8 cellular contexts compared by ENCODE assay signal in genomic region chr15:45200001-45200798, GRCh38. TPM values are rescaled to one million over a fixed set of nuclear protein-coding genes. Genes with fewer than 3 reads are reported as not detected.
DNase-seq lines count a peak whose midpoint lies in the region; ATAC-seq and TF ChIP-seq lines count a peak whose summit lies in the region.

No MANE protein-coding gene starts in this region.

- no peaks in the 10 kb centered on the region for H3K36me3 ChIP-seq in DOHH2 (ENCODE audit: control insufficient read depth, low read length)
- no peaks in the 10 kb centered on the region for H3K36me3 ChIP-seq in GM23248 (ENCODE audit: low read depth)
- H3K36me3 ChIP-seq in neuronal stem cell (replicated peaks in 1 of 2; ENCODE audit: control insufficient read depth in 2 of 2, insufficient read depth in 2 of 2, low read length in 2 of 2) = no peaks in the 10 kb centered on the region
- no peaks in the 10 kb centered on the region for H3K36me3 ChIP-seq in subcutaneous abdominal adipose tissue (ENCODE audit: control insufficient read depth in 5 of 5, insufficient read depth in 5 of 5, low read length in 5 of 5)

- no peak overlapping the region for H3K4me3 Mint-ChIP-seq in activated T-helper 2 cell treated with anti-CD3 and anti-CD28 coated beads, Interferon-gamma antibody, Interleukin-2, Interleukin-4, amounts not matched to agents 10 μg/mL and 5 μg/mL and 100 μg/mL, durations not matched to agents 14 hours and 24 hours and 36 hours (ENCODE audit: low read depth)

- H3K9me2 ChIP-seq in DOHH2 (replicated peaks; ENCODE audit: control insufficient read depth, low read length) (no peaks in the 10 kb centered on the region), GM23248 (ENCODE audit: insufficient read depth) (no peaks in the 10 kb centered on the region)

- H3K79me2 ChIP-seq in DOHH2 (ENCODE audit: control insufficient read depth, low read length) (no peaks in the 10 kb centered on the region), GM23248 (ENCODE audit: insufficient read depth) (no peaks in the 10 kb centered on the region)

- no peak overlapping the region for H2AK5ac ChIP-seq in neuronal stem cell (ENCODE audit: low read depth, low read length)

- H3K9me3 ChIP-seq in DOHH2 (ENCODE audit: control insufficient read depth, insufficient read depth, low read length) (no peaks in the 10 kb centered on the region), GM23248 (ENCODE audit: low read depth) (no peaks in the 10 kb centered on the region), neuronal stem cell (replicated peaks in 1 of 2; ENCODE audit: control insufficient read depth in 2 of 2, insufficient read depth in 1 of 2, low read depth in 1 of 2, low read length in 2 of 2) (no peaks in the 10 kb centered on the region), subcutaneous abdominal adipose tissue (ENCODE audit: control insufficient read depth in 5 of 5, low read length in 5 of 5) (no peaks in the 10 kb centered on the region)

- H3K36me3 Mint-ChIP-seq in activated T-helper 2 cell treated with anti-CD3 and anti-CD28 coated beads, Interferon-gamma antibody, Interleukin-2, Interleukin-4, amounts not matched to agents 10 μg/mL and 5 μg/mL and 100 μg/mL, durations not matched to agents 14 hours and 24 hours and 36 hours (ENCODE audit: low read depth) = no peaks in the 10 kb centered on the region

- H2BK15ac ChIP-seq in neuronal stem cell (ENCODE audit: low read length) = no peak overlapping the region

- intact Hi-C loops in activated T-helper 2 cell treated with anti-CD3 and anti-CD28 coated beads, Interferon-gamma antibody, Interleukin-2, Interleukin-4, amounts not matched to agents 10 μg/mL and 5 μg/mL and 100 μg/mL, durations not matched to agents 14 hours and 24 hours and 36 hours (cut with micrococcal nuclease) = loop anchor here (1.0 to 5.0 kb wide), 4 partner anchors 33 to 473 kb away; a partner anchor contains a TSS

- H3K4ac ChIP-seq in neuronal stem cell (ENCODE audit: low read length) = no peak overlapping the region

- peaks cover 18% of the 10 kb centered on the region for H3K4me1 Mint-ChIP-seq in activated T-helper 2 cell treated with anti-CD3 and anti-CD28 coated beads, Interferon-gamma antibody, Interleukin-2, Interleukin-4, amounts not matched to agents 10 μg/mL and 5 μg/mL and 100 μg/mL, durations not matched to agents 14 hours and 24 hours and 36 hours (ENCODE audit: low read depth)

- H3K9ac ChIP-seq in GM23248 (peak overlapping the region; percentile 91), neuronal stem cell (ENCODE audit: low read depth, low read length, poor library complexity) (peak overlapping the region; percentile 85), subcutaneous abdominal adipose tissue (ENCODE audit: low read length in 5 of 5) (peak overlapping the region; percentile 69 to 89 (median 75))

- no peak overlapping the region for H3K23ac ChIP-seq in neuronal stem cell (ENCODE audit: low read depth, low read length, poor library complexity)

- ATAC-seq in foreskin keratinocyte = peak; percentile 68

- DNase-seq in GM23248 = peak; percentile 96
- DNase-seq in LHCN-M2 (ENCODE audit: low read depth) = peak; percentile 98
- peak; percentile 84 for DNase-seq in RPMI8226
- peak; percentile 96 for DNase-seq in activated T-helper 2 cell treated with anti-CD3 and anti-CD28 coated beads, Interferon-gamma antibody, Interleukin-2, Interleukin-4, amounts not matched to agents 10 μg/mL and 5 μg/mL and 100 μg/mL, durations not matched to agents 14 hours and 24 hours and 36 hours (ENCODE audit: low spot score)
- peak; percentile 86 to 93 for DNase-seq in foreskin keratinocyte
- peak; percentile 96 for DNase-seq in neuronal stem cell (ENCODE audit: low spot score)

- H3K9me3 Mint-ChIP-seq in activated T-helper 2 cell treated with anti-CD3 and anti-CD28 coated beads, Interferon-gamma antibody, Interleukin-2, Interleukin-4, amounts not matched to agents 10 μg/mL and 5 μg/mL and 100 μg/mL, durations not matched to agents 14 hours and 24 hours and 36 hours = no peaks in the 10 kb centered on the region

- H3K27ac ChIP-seq in DOHH2 (ENCODE audit: low read depth, low read length) (peak overlapping the region; percentile 79), GM23248 (peak overlapping the region; percentile 97), foreskin keratinocyte (peak overlapping the region; percentile 8), neuronal stem cell (replicated peaks; ENCODE audit: low read length) (peak overlapping the region; percentile 83), subcutaneous abdominal adipose tissue (ENCODE audit: low read depth, low read length) (peak overlapping the region; percentile 90)

- no peaks in the 10 kb centered on the region for H3K79me1 ChIP-seq in neuronal stem cell (ENCODE audit: low read depth, low read length)

- peaks cover 17% of the 10 kb centered on the region for H3F3A ChIP-seq in DOHH2 (ENCODE audit: control insufficient read depth, insufficient read depth)
- peaks cover 20% of the 10 kb centered on the region for H3F3A ChIP-seq in GM23248 (ENCODE audit: insufficient read depth)

- peak overlapping the region; percentile 99 for H2AFZ ChIP-seq in GM23248
- peak overlapping the region; percentile 94 for H2AFZ ChIP-seq in neuronal stem cell (ENCODE audit: low read length)

- WGBS in GM23248 (ENCODE audit: low coverage in 1 of 2, low lambda C conversion rate in 2 of 2, missing lambda C conversion rate in 2 of 2), 2 experiments = 0 to 3% methylated on average over 34 of the region's 34 CpGs
- WGBS in neuronal stem cell (ENCODE audit: extremely low coverage in 2 of 2, insufficient read length in 2 of 2, insufficient replicate concordance in 1 of 2), 2 donors = no CpG with 5 or more reads among the region's 34 CpGs

- no peak for TF ChIP-seq CTCF in DOHH2 (IDR thresholded peaks at IDR 0.05; ENCODE audit: low read depth, low read length, poor library complexity, severe bottlenecking)
- TF ChIP-seq CTCF in foreskin keratinocyte (conservative IDR thresholded peaks at IDR 0.05) = no peak

- no peak overlapping the region for H3K14ac ChIP-seq in neuronal stem cell (ENCODE audit: low read length)

- H3K27ac Mint-ChIP-seq in activated T-helper 2 cell treated with anti-CD3 and anti-CD28 coated beads, Interferon-gamma antibody, Interleukin-2, Interleukin-4, amounts not matched to agents 10 μg/mL and 5 μg/mL and 100 μg/mL, durations not matched to agents 14 hours and 24 hours and 36 hours = no peak overlapping the region

- H4K20me1 ChIP-seq in DOHH2 (ENCODE audit: control insufficient read depth, insufficient read depth, low read depth, low read length) (no peaks in the 10 kb centered on the region), GM23248 (ENCODE audit: insufficient read depth) (no peaks in the 10 kb centered on the region)

- peaks cover 2% of the 10 kb centered on the region for H3K27me3 Mint-ChIP-seq in activated T-helper 2 cell treated with anti-CD3 and anti-CD28 coated beads, Interferon-gamma antibody, Interleukin-2, Interleukin-4, amounts not matched to agents 10 μg/mL and 5 μg/mL and 100 μg/mL, durations not matched to agents 14 hours and 24 hours and 36 hours (ENCODE audit: low read depth)

- in situ Hi-C loops in GM23248 (cut with MboI) = no loop called here

- peak overlapping the region; percentile 46 for H2BK5ac ChIP-seq in neuronal stem cell (ENCODE audit: low read length)

- H3K4me3 ChIP-seq in DOHH2 (ENCODE audit: low read length) = peak overlapping the region; percentile 93
- peak overlapping the region; percentile 93 for H3K4me3 ChIP-seq in GM23248
- H3K4me3 ChIP-seq in neuronal stem cell (ENCODE audit: low read length in 2 of 2) = peak overlapping the region; percentile 68 to 98
- peak overlapping the region; percentile 58 to 97 (median 95) for H3K4me3 ChIP-seq in subcutaneous abdominal adipose tissue (ENCODE audit: low read depth in 1 of 5, low read length in 5 of 5)

- H3K4me2 ChIP-seq in DOHH2 (ENCODE audit: low read length) (peak overlapping the region; percentile 78), GM23248 (ENCODE audit: unreplicated experiment) (peak overlapping the region; percentile 98), neuronal stem cell (ENCODE audit: insufficient read depth, low read length, poor library complexity, severe bottlenecking) (peak overlapping the region; percentile 73)

- H4K91ac ChIP-seq in neuronal stem cell (ENCODE audit: low read depth, low read length, poor library complexity) = no peak overlapping the region

- H3K18ac ChIP-seq in neuronal stem cell (ENCODE audit: low read length) = peak overlapping the region; percentile 91

- no peak overlapping the region for H2BK12ac ChIP-seq in neuronal stem cell (ENCODE audit: low read length)

- H2BK120ac ChIP-seq in neuronal stem cell (ENCODE audit: low read depth, low read length) = no peak overlapping the region

- H3K27me3 ChIP-seq in DOHH2 (ENCODE audit: control insufficient read depth, low read length) (no peaks in the 10 kb centered on the region), GM23248 (replicated peaks; ENCODE audit: insufficient read depth) (no peaks in the 10 kb centered on the region), foreskin keratinocyte (no peaks in the 10 kb centered on the region), neuronal stem cell (ENCODE audit: control insufficient read depth in 3 of 3, insufficient read depth in 3 of 3, low read depth in 1 of 3, low read length in 3 of 3) (no peaks in the 10 kb centered on the region), subcutaneous abdominal adipose tissue (ENCODE audit: control insufficient read depth in 5 of 5, insufficient read depth in 4 of 5, low read length in 5 of 5) (no peaks in the 10 kb centered on the region)

- no peak overlapping the region for H4K8ac ChIP-seq in neuronal stem cell (ENCODE audit: low read depth, low read length)

- H3K4me1 ChIP-seq in DOHH2 (ENCODE audit: control insufficient read depth, low read length) (peaks cover 35% of the 10 kb centered on the region), GM23248 (ENCODE audit: insufficient read depth) (no peaks in the 10 kb centered on the region), foreskin keratinocyte (no peaks in the 10 kb centered on the region), neuronal stem cell (ENCODE audit: control insufficient read depth in 2 of 2, insufficient read depth in 1 of 2, low read depth in 1 of 2, low read length in 2 of 2) (peaks cover 0 to 3% of the 10 kb centered on the region in 2 donors), subcutaneous abdominal adipose tissue (ENCODE audit: control insufficient read depth in 5 of 5, insufficient read depth in 5 of 5, low read length in 5 of 5) (peaks cover 0 to 32% (median 19%) of the 10 kb centered on the region in 5 donors)

RNA-seq across cellular contexts. Expression of gene SHF, which starts 12.4 kb away (rescaled TPM):
- total RNA-seq in GM23248 (2014; rRNA removed; shearing (Covaris generic)) = 0.25 and 0.32 TPM in 2 replicates
- 0.76 and 0.93 TPM in 2 replicates for polyA plus RNA-seq in GM23248 (2016; fragmentation: Nextera tagmentation; extraction: Ambion mirVana)
- total RNA-seq in LHCN-M2 (2014; rRNA removed) = 8.8 and 14.2 TPM in 2 replicates
- polyA plus RNA-seq in LHCN-M2 (2012) = 10.1 TPM
- total RNA-seq in activated T-helper 2 cell treated with anti-CD3 and anti-CD28 coated beads, Interferon-gamma antibody, Interleukin-2, Interleukin-4, amounts not matched to agents 10 μg/mL and 5 μg/mL and 100 μg/mL, durations not matched to agents 14 hours and 24 hours and 36 hours = 16.3 and 16.4 TPM in 2 replicates
- 0.35 and 0.44 TPM in 2 replicates for total RNA-seq in foreskin keratinocyte
- 0.42 and 0.72 TPM in 2 replicates for polyA plus RNA-seq in foreskin keratinocyte
- 31.0 TPM for polyA plus RNA-seq in neuronal stem cell (2013, experiment 1 of 2)
- 29.9 TPM for polyA plus RNA-seq in neuronal stem cell (2013, experiment 2 of 2)

RNA-seq across cellular contexts. Expression of gene SLC28A2, which starts 51.8 kb away (rescaled TPM):
- total RNA-seq in GM23248 (2014; rRNA removed; shearing (Covaris generic)) = not detected in 2 replicates
- not detected in 2 replicates for polyA plus RNA-seq in GM23248 (2016; fragmentation: Nextera tagmentation; extraction: Ambion mirVana)
- total RNA-seq in LHCN-M2 (2014; rRNA removed) = not detected in 2 replicates
- polyA plus RNA-seq in LHCN-M2 (2012) = 0.04 TPM
- total RNA-seq in activated T-helper 2 cell treated with anti-CD3 and anti-CD28 coated beads, Interferon-gamma antibody, Interleukin-2, Interleukin-4, amounts not matched to agents 10 μg/mL and 5 μg/mL and 100 μg/mL, durations not matched to agents 14 hours and 24 hours and 36 hours = not detected in 2 replicates
- not detected in 2 replicates for total RNA-seq in foreskin keratinocyte
- not detected in 2 replicates for polyA plus RNA-seq in foreskin keratinocyte
- polyA plus RNA-seq in neuronal stem cell (2013, experiment 1 of 2) = not detected
- not detected for polyA plus RNA-seq in neuronal stem cell (2013, experiment 2 of 2)

Comparison
In these comparisons a context has a peak if more than half of its experiments do, and no peak if none do; other contexts are left out.
1. Peak in every context shown above with its lines: DNase-seq, ATAC-seq, H3K4me3 ChIP-seq and H3K27ac ChIP-seq.
2. H3K27ac ChIP-seq: peak in every context shown above with its lines; median percentile 97 in GM23248; 90 in subcutaneous abdominal adipose tissue; 83 in neuronal stem cell; 79 in DOHH2; 8 in foreskin keratinocyte.